In genomic region chr6:154039231-154039842, GRCh38 we compare ENCODE assay signal across 1 cellular context.
A peak's percentile ranks its signal among the peaks of the same experiment; 100 is the strongest.
TF ChIP-seq lines count a peak whose summit lies in the region.

OPRM1 (plus strand) TSS chr6:154039240; CDS start chr6:154039545, 305 bp downstream.

TF ChIP-seq in HepG2, 621 proteins besides CTCF, POLR2A, EP300 and RAD21 (continued from another document and continues in another):
- peak; percentile 44; the same call in 1 of the 2 replicates for TF ChIP-seq IRF2 (CRISPR knock-in tag; IDR thresholded peaks at IDR 0.05)
- no peak for TF ChIP-seq ZFP36L1 (CRISPR knock-in tag; IDR thresholded peaks at IDR 0.05)
- TF ChIP-seq HIC2 (CRISPR knock-in tag; IDR thresholded peaks at IDR 0.05; ENCODE audit: low read depth) = peak; percentile 57; the same call in 1 of the 2 replicates
- TF ChIP-seq SP4 (CRISPR knock-in tag; IDR thresholded peaks at IDR 0.05) = no peak
- peak; percentile 90 for TF ChIP-seq MEIS2 (CRISPR knock-in tag; IDR thresholded peaks at IDR 0.05)
- TF ChIP-seq ZNF276 (CRISPR knock-in tag; IDR thresholded peaks at IDR 0.05; ENCODE audit: low read depth) = no peak
- peak; percentile 63; the same call in 1 of the 2 replicates for TF ChIP-seq ZNF746 (CRISPR knock-in tag; IDR thresholded peaks at IDR 0.05)
- no peak; the same call in 1 of the 2 replicates for TF ChIP-seq GABPA (IDR thresholded peaks at IDR 0.05; ENCODE audit: low read depth, low read length)
- TF ChIP-seq GABPA (CRISPR knock-in tag; IDR thresholded peaks at IDR 0.05; ENCODE audit: low read depth) = no peak
- TF ChIP-seq ZBTB38 (CRISPR knock-in tag; IDR thresholded peaks at IDR 0.05) = peak; percentile 71
- no peak for TF ChIP-seq POLR2G (IDR thresholded peaks at IDR 0.05; ENCODE audit: low read depth, low read length)
- TF ChIP-seq ZNF704 (CRISPR knock-in tag; IDR thresholded peaks at IDR 0.05; ENCODE audit: borderline replicate concordance) = 0 out of 2 replicates have a peak, but pooled peaks have one; percentile 73
- TF ChIP-seq HMG20B (CRISPR knock-in tag; conservative IDR thresholded peaks at IDR 0.05) = 0 out of 2 replicates have a peak, but pooled peaks have one; percentile 45
- TF ChIP-seq ZNF382 (CRISPR knock-in tag; IDR thresholded peaks at IDR 0.05; ENCODE audit: borderline replicate concordance) = no peak
- TF ChIP-seq THAP8 (CRISPR knock-in tag; IDR thresholded peaks at IDR 0.05; ENCODE audit: borderline replicate concordance) = peak; percentile 71; the same call in 1 of the 2 replicates
- no peak for TF ChIP-seq ESRRA (CRISPR knock-in tag; IDR thresholded peaks at IDR 0.05; ENCODE audit: low read depth)
- 0 out of 2 replicates have a peak, but pooled peaks have one; percentile 33 for TF ChIP-seq ELF3 (CRISPR knock-in tag; IDR thresholded peaks at IDR 0.05)
- TF ChIP-seq TRIM24 (CRISPR knock-in tag; IDR thresholded peaks at IDR 0.05) = no peak
- TF ChIP-seq HNRNPLL (IDR thresholded peaks at IDR 0.05; ENCODE audit: low read depth, low read length, poor library complexity, severe bottlenecking) = no peak
- TF ChIP-seq ZNF329 (CRISPR knock-in tag; IDR thresholded peaks at IDR 0.05; ENCODE audit: low read depth) = peak; percentile 58; the same call in 1 of the 2 replicates
- TF ChIP-seq KLF9 (CRISPR knock-in tag; IDR thresholded peaks at IDR 0.05; ENCODE audit: low read depth) = no peak
- TF ChIP-seq PHB2 (IDR thresholded peaks at IDR 0.05; ENCODE audit: partially characterized antibody) = no peak
- peak; percentile 74 for TF ChIP-seq ATF3 (CRISPR knock-in tag; IDR thresholded peaks at IDR 0.05)
- TF ChIP-seq ZNF614 (CRISPR knock-in tag; IDR thresholded peaks at IDR 0.05; ENCODE audit: borderline replicate concordance) = 0 out of 2 replicates have a peak, but pooled peaks have one; percentile 38
- peak; percentile 91; the same call in 1 of the 2 replicates for TF ChIP-seq ZNF790 (CRISPR knock-in tag; IDR thresholded peaks at IDR 0.05; ENCODE audit: borderline replicate concordance)
- peak; percentile 89 for TF ChIP-seq ZNF781 (CRISPR knock-in tag; IDR thresholded peaks at IDR 0.05; ENCODE audit: borderline replicate concordance, not compliant biosample characterization)
- peak; percentile 91; the same call in 1 of the 2 replicates for TF ChIP-seq MXD3 (CRISPR knock-in tag; IDR thresholded peaks at IDR 0.05)
- peak; percentile 69; the same call in 1 of the 2 replicates for TF ChIP-seq TGIF2 (CRISPR knock-in tag; IDR thresholded peaks at IDR 0.05)
- TF ChIP-seq ZNF557 (CRISPR knock-in tag; IDR thresholded peaks at IDR 0.05) = 0 out of 2 replicates have a peak, but pooled peaks have one; percentile 73
- TF ChIP-seq HOXD1 (CRISPR knock-in tag; IDR thresholded peaks at IDR 0.05) = 0 out of 2 replicates have a peak, but pooled peaks have one; percentile 58
- 0 out of 2 replicates have a peak, but pooled peaks have one; percentile 29 for TF ChIP-seq SPEN (CRISPR knock-in tag; IDR thresholded peaks at IDR 0.05; ENCODE audit: low read depth)
- TF ChIP-seq ZNF800 (CRISPR knock-in tag; IDR thresholded peaks at IDR 0.05) = peak; percentile 50; the same call in 1 of the 2 replicates
- TF ChIP-seq CSRNP1 (CRISPR knock-in tag; IDR thresholded peaks at IDR 0.05) = peak; percentile 47; the same call in 1 of the 2 replicates
- 0 out of 2 replicates have a peak, but pooled peaks have one; percentile 33 for TF ChIP-seq ZNF639 (CRISPR knock-in tag; conservative IDR thresholded peaks at IDR 0.05)
- peak; percentile 97 for TF ChIP-seq ZNF232 (CRISPR knock-in tag; IDR thresholded peaks at IDR 0.05; ENCODE audit: borderline replicate concordance)
- 0 out of 2 replicates have a peak, but pooled peaks have one; percentile 28 for TF ChIP-seq ZFYVE20 (CRISPR knock-in tag; IDR thresholded peaks at IDR 0.05; ENCODE audit: borderline replicate concordance, low read depth)
- no peak for TF ChIP-seq SETDB1 (CRISPR knock-in tag; IDR thresholded peaks at IDR 0.05; ENCODE audit: borderline replicate concordance)
- peak; percentile 57 for TF ChIP-seq TBX2 (CRISPR knock-in tag; IDR thresholded peaks at IDR 0.05; ENCODE audit: borderline replicate concordance)
- TF ChIP-seq NAIF1 (CRISPR knock-in tag; IDR thresholded peaks at IDR 0.05; ENCODE audit: borderline replicate concordance) = no peak
- TF ChIP-seq FOXJ3 (CRISPR knock-in tag; IDR thresholded peaks at IDR 0.05; ENCODE audit: borderline replicate concordance) = no peak
- no peak for TF ChIP-seq ZNF619 (CRISPR knock-in tag; IDR thresholded peaks at IDR 0.05)
- TF ChIP-seq MLXIP (CRISPR knock-in tag; IDR thresholded peaks at IDR 0.05; ENCODE audit: borderline replicate concordance) = peak; percentile 67; the same call in 1 of the 2 replicates
- TF ChIP-seq ZNF263 (CRISPR knock-in tag; IDR thresholded peaks at IDR 0.05) = peak; percentile 77
- TF ChIP-seq RFXANK (CRISPR knock-in tag; IDR thresholded peaks at IDR 0.05) = no peak
- no peak for TF ChIP-seq STAT6 (CRISPR knock-in tag; IDR thresholded peaks at IDR 0.05; ENCODE audit: borderline replicate concordance)
- peak; percentile 73; the same call in 1 of the 2 replicates for TF ChIP-seq KDM4B (CRISPR knock-in tag; IDR thresholded peaks at IDR 0.05)
- 0 out of 2 replicates have a peak, but pooled peaks have one; percentile 64 for TF ChIP-seq EEA1 (CRISPR knock-in tag; IDR thresholded peaks at IDR 0.05; ENCODE audit: borderline replicate concordance)
